ENCODE assay signal across 15 cellular contexts in genomic region chr18:75244914-75245313, GRCh38. TPM values are rescaled to one million over a fixed set of nuclear protein-coding genes. Genes with fewer than 3 reads are reported as not detected.
DNase-seq lines count a peak whose midpoint lies in the region; ATAC-seq and TF ChIP-seq lines count a peak whose summit lies in the region.
"Had no signal": no experiment of that assay in that cellular context is flagged by ENCODE, and none has a peak within 500 bp of the region (broad histone marks: within the 10 kb centered on the region; RNA-seq: fewer than 3 reads in every experiment).

No MANE protein-coding gene starts in this region.

- H3K27ac ChIP-seq in CD4-positive, CD25-positive, alpha-beta regulatory T cell (ENCODE audit: insufficient read depth, low read length, poor library complexity, severe bottlenecking), result no peak overlapping the region
- H3K27ac ChIP-seq in CD4-positive, alpha-beta memory T cell (ENCODE audit: low read depth, low read length), result no peak overlapping the region
- H3K27ac ChIP-seq: KMS-11, SJSA1 had no signal

- no peaks in the 10 kb centered on the region for H3K36me3 Mint-ChIP-seq in CD4-positive, CD25-positive, alpha-beta regulatory T cell
- H3K36me3 Mint-ChIP-seq in CD4-positive, alpha-beta memory T cell, result peaks cover 0 to 8% of the 10 kb centered on the region in 2 donors
- H3K36me3 Mint-ChIP-seq in brain (peaks cover 31% of the 10 kb centered on the region), mesothelial cell of epicardium (peaks cover 15% of the 10 kb centered on the region)

- H3K27me3 ChIP-seq in CD4-positive, CD25-positive, alpha-beta regulatory T cell (ENCODE audit: control insufficient read depth, insufficient read depth, low read length), result no peaks in the 10 kb centered on the region
- no peaks in the 10 kb centered on the region for H3K27me3 ChIP-seq in CD4-positive, alpha-beta memory T cell (ENCODE audit: insufficient read depth, low read length)
- H3K27me3 ChIP-seq: BE2C, SJSA1 had no signal

- no peaks in the 10 kb centered on the region for H3K36me3 ChIP-seq in CD4-positive, CD25-positive, alpha-beta regulatory T cell (ENCODE audit: control insufficient read depth, insufficient read depth, low read length)
- no peaks in the 10 kb centered on the region for H3K36me3 ChIP-seq in CD4-positive, alpha-beta memory T cell (ENCODE audit: insufficient read depth, low read length)
- H3K36me3 ChIP-seq: BE2C, SJSA1 had no signal

- POLR2A ChIA-PET in CD4-positive, alpha-beta memory T cell (lab: Charles Lee; ENCODE audit: partially characterized antibody), result interaction anchor here (7.1 kb wide), 1 partner anchor 35 kb away, joined by 61 read pairs; the partner anchor contains the start of genes PTGR3 and TSHZ1

- H3K4me1 Mint-ChIP-seq in CD4-positive, CD25-positive, alpha-beta regulatory T cell, result peaks cover 26 to 70% (median 45%) of the 10 kb centered on the region in 4 donors
- H3K4me1 Mint-ChIP-seq in CD4-positive, alpha-beta memory T cell, result peaks cover 54 to 86% (median 72%) of the 10 kb centered on the region in 4 donors
- H3K4me1 Mint-ChIP-seq in brain (peaks cover 62% of the 10 kb centered on the region), mesothelial cell of epicardium (peaks cover 65% of the 10 kb centered on the region)

- H3K27ac Mint-ChIP-seq in CD4-positive, CD25-positive, alpha-beta regulatory T cell, result peak overlapping the region; percentile 70 to 94 (median 89)
- H3K27ac Mint-ChIP-seq in CD4-positive, alpha-beta memory T cell, result peak overlapping the region in 6 of 7 donors; percentile 30 to 91 (median 68)
- H3K27ac Mint-ChIP-seq in brain (peak overlapping the region in 3 of 5 experiments; percentile 23 to 36 (median 26)), mesothelial cell of epicardium (peak overlapping the region; percentile 93)

- TF ChIP-seq CTCF in brain (conservative IDR thresholded peaks at IDR 0.05), result no peak
- no peak for TF ChIP-seq CTCF in mesothelial cell of epicardium (IDR thresholded peaks at IDR 0.05; ENCODE audit: unreplicated experiment)

- H3K9me3 Mint-ChIP-seq in CD4-positive, CD25-positive, alpha-beta regulatory T cell, result no peaks in the 10 kb centered on the region
- H3K9me3 Mint-ChIP-seq in CD4-positive, alpha-beta memory T cell, result no peaks in the 10 kb centered on the region
- H3K9me3 Mint-ChIP-seq in brain, result peaks cover 0 to 19% (median 9%) of the 10 kb centered on the region in 5 experiments
- peaks cover 4% of the 10 kb centered on the region for H3K9me3 Mint-ChIP-seq in mesothelial cell of epicardium

- no peak overlapping the region for H3K4me3 ChIP-seq in CD4-positive, CD25-positive, alpha-beta regulatory T cell (ENCODE audit: low read depth, low read length)
- H3K4me3 ChIP-seq in CD4-positive, alpha-beta memory T cell (ENCODE audit: low read length in 2 of 2), result no peak overlapping the region
- H3K4me3 ChIP-seq: SJSA1 had no signal

- H3K4me3 Mint-ChIP-seq in CD4-positive, CD25-positive, alpha-beta regulatory T cell, result no peak overlapping the region
- peak overlapping the region in 1 of 8 donors; percentile 9 for H3K4me3 Mint-ChIP-seq in CD4-positive, alpha-beta memory T cell
- H3K4me3 Mint-ChIP-seq in brain (no peak overlapping the region), mesothelial cell of epicardium (peak overlapping the region; percentile 36)

- CTCF ChIA-PET in CD4-positive, alpha-beta memory T cell (lab: Charles Lee; ENCODE audit: partially characterized antibody), result interaction anchor here (1.0 to 4.5 kb wide), 7 partner anchors 9 to 592 kb away, joined by 3 to 22 read pairs (median 4); partner anchors contain the start of gene TSHZ1

- peaks cover 0 to 4% of the 10 kb centered on the region in 2 experiments for H3K9me3 ChIP-seq in CD4-positive, CD25-positive, alpha-beta regulatory T cell (ENCODE audit: control insufficient read depth in 2 of 2, low read length in 2 of 2)
- no peaks in the 10 kb centered on the region for H3K9me3 ChIP-seq in CD4-positive, alpha-beta memory T cell (ENCODE audit: control insufficient read depth in 1 of 2, low read length in 2 of 2)
- H3K9me3 ChIP-seq: BE2C, SJSA1 had no signal

- peaks cover 23% of the 10 kb centered on the region for H3K4me1 ChIP-seq in CD4-positive, CD25-positive, alpha-beta regulatory T cell (ENCODE audit: control insufficient read depth, insufficient read depth, low read length, poor library complexity, severe bottlenecking)
- H3K4me1 ChIP-seq in CD4-positive, alpha-beta memory T cell (ENCODE audit: insufficient read depth, low read length), result peaks cover 42% of the 10 kb centered on the region

- intact Hi-C loops in CD4-positive, alpha-beta memory T cell (cut with micrococcal nuclease), result loop anchor here (1.0 to 10.0 kb wide), 5 partner anchors 174 to 1100 kb away; partner anchors contain the start of genes FBXO15 and TIMM21

- no peak for DNase-seq in CD4-positive, CD25-positive, alpha-beta regulatory T cell
- DNase-seq in CD4-positive, alpha-beta memory T cell, result no peak
- DNase-seq in mesothelial cell of epicardium (ENCODE audit: low spot score in 2 of 2, unreplicated experiment in 2 of 2) (no peak), AML-193 (lab: John Stamatoyannopoulos, UW) (no peak), DMS 273 treated with DMSO at 0.1 percent for 48 hours (lab: John Stamatoyannopoulos, UW) (no peak)
- DNase-seq: MM.1S, NCI-H187 treated with DMSO at 0.1 percent for 48 hours, NCI-H2171, NCI-H446 treated with DMSO at 0.1 percent for 48 hours, NCI-H748 treated with DMSO at 0.1 percent for 48 hours had no signal

- ATAC-seq in CD4-positive, CD25-positive, alpha-beta regulatory T cell (ENCODE audit: low read depth in 2 of 2), result no peak
- no peak for ATAC-seq in GM19455 (IDR thresholded peaks at IDR 0.05; ENCODE audit: unreplicated experiment)

- no peaks in the 10 kb centered on the region for H3K27me3 Mint-ChIP-seq in CD4-positive, CD25-positive, alpha-beta regulatory T cell
- H3K27me3 Mint-ChIP-seq in CD4-positive, alpha-beta memory T cell, result no peaks in the 10 kb centered on the region
- peaks cover 4% of the 10 kb centered on the region for H3K27me3 Mint-ChIP-seq in brain
- H3K27me3 Mint-ChIP-seq in mesothelial cell of epicardium (ENCODE audit: low read depth), result no peaks in the 10 kb centered on the region

RNA-seq across cellular contexts. Expression of gene TSHZ1, which starts 34.3 kb away (rescaled TPM):
- 16.4 TPM for total RNA-seq in CD4-positive, CD25-positive, alpha-beta regulatory T cell
- 1 to 10 TPM; 1.1 to 2.4 (median 1.4) TPM for polyA plus RNA-seq in CD4-positive, CD25-positive, alpha-beta regulatory T cell
- 10 to 100 TPM; 30.1 to 32.0 TPM for total RNA-seq in CD4-positive, alpha-beta memory T cell
- polyA plus RNA-seq in CD4-positive, alpha-beta memory T cell, result 1 to 10 TPM in 1 of 2 donors, under 1 TPM in 1; 0.84 to 6.5 TPM
- 35.6 TPM for polyA plus RNA-seq in brain (ENCODE audit: insufficient read depth, low read depth, low replicate concordance)
- 48.6 to 50.6 TPM (median 50.0 TPM) in 3 replicates for total RNA-seq in mesothelial cell of epicardium

RNA-seq across cellular contexts. Expression of gene PTGR3, which starts 36.0 kb away (rescaled TPM):
- 25.5 TPM for total RNA-seq in CD4-positive, CD25-positive, alpha-beta regulatory T cell
- 10 to 100 TPM; 18.6 to 33.3 (median 25.8) TPM for polyA plus RNA-seq in CD4-positive, CD25-positive, alpha-beta regulatory T cell
- total RNA-seq in CD4-positive, alpha-beta memory T cell, result 10 to 100 TPM; 55.9 to 56.7 TPM
- polyA plus RNA-seq in CD4-positive, alpha-beta memory T cell, result 10 to 100 TPM; 21.0 to 29.3 TPM
- 30.8 TPM for polyA plus RNA-seq in brain (ENCODE audit: insufficient read depth, low read depth, low replicate concordance)
- 47.0 to 52.6 TPM (median 52.1 TPM) in 3 replicates for total RNA-seq in mesothelial cell of epicardium

Comparison
In these comparisons a context has a peak if more than half of its experiments do, and no peak if none do; other contexts are left out.
1. H3K27ac Mint-ChIP-seq: peak in every context shown above with its lines; median percentile 93 in mesothelial cell of epicardium; 89 in CD4-positive, CD25-positive, alpha-beta regulatory T cell; 68 in CD4-positive, alpha-beta memory T cell; 26 in brain.